9 cellular contexts compared by ENCODE assay signal in genomic region chr7:99326408-99326782, GRCh38. TPM values are rescaled to one million over a fixed set of nuclear protein-coding genes. Genes with fewer than 3 reads are reported as not detected.
DNase-seq lines count a peak whose midpoint lies in the region; ATAC-seq, FAIRE-seq and TF ChIP-seq lines count a peak whose summit lies in the region.
"Had no signal": no experiment of that assay in that cellular context is flagged by ENCODE, and none has a peak within 500 bp of the region (broad histone marks: within the 10 kb centered on the region; RNA-seq: fewer than 3 reads in every experiment).

No MANE protein-coding gene starts in this region.

- peaks cover 27 to 63% (median 36%) of the 10 kb centered on the region in 4 donors for H3K4me1 Mint-ChIP-seq in CD4-positive, CD25-positive, alpha-beta regulatory T cell
- peaks cover 11% of the 10 kb centered on the region for H3K4me1 Mint-ChIP-seq in neural progenitor cell

- H2AFZ ChIP-seq in neural progenitor cell (replicated peaks) = peak overlapping the region; percentile 88

- peaks cover 5% of the 10 kb centered on the region for H3K36me3 Mint-ChIP-seq in CD4-positive, CD25-positive, alpha-beta regulatory T cell
- no peaks in the 10 kb centered on the region for H3K36me3 Mint-ChIP-seq in neural progenitor cell

- no peak for ATAC-seq in CD4-positive, CD25-positive, alpha-beta regulatory T cell (ENCODE audit: low read depth in 2 of 2)
- ATAC-seq in HG03095 (IDR thresholded peaks at IDR 0.05; ENCODE audit: unreplicated experiment) = no peak

- peak overlapping the region; percentile 87 to 95 (median 88) for H3K27ac Mint-ChIP-seq in CD4-positive, CD25-positive, alpha-beta regulatory T cell
- peak overlapping the region; percentile 19 for H3K27ac Mint-ChIP-seq in neural progenitor cell

- peaks cover 14% of the 10 kb centered on the region for H4K20me1 ChIP-seq in neural progenitor cell (ENCODE audit: low read depth)

- 15% methylated on average over 10 of the region's 10 CpGs for WGBS in ectodermal cell, 2 experiments

- H3K79me2 ChIP-seq in neural progenitor cell (ENCODE audit: low read depth) = peaks cover 69% of the 10 kb centered on the region

- peak overlapping the region; percentile 97 for H3K9ac ChIP-seq in neural progenitor cell

- peak overlapping the region; percentile 86 to 97 (median 92) for H3K4me3 Mint-ChIP-seq in CD4-positive, CD25-positive, alpha-beta regulatory T cell
- H3K4me3 Mint-ChIP-seq in neural progenitor cell = peak overlapping the region; percentile 90

- H3K27me3 ChIP-seq in CD4-positive, CD25-positive, alpha-beta regulatory T cell (ENCODE audit: control insufficient read depth, insufficient read depth, low read length) = no peaks in the 10 kb centered on the region
- H3K27me3 ChIP-seq in MG63 = no peaks in the 10 kb centered on the region
- H3K27me3 ChIP-seq in ectodermal cell (ENCODE audit: control insufficient read depth, insufficient read depth, low read length, poor library complexity, severe bottlenecking) = no peaks in the 10 kb centered on the region
- no peaks in the 10 kb centered on the region for H3K27me3 ChIP-seq in neural progenitor cell

- H3F3A ChIP-seq in neural progenitor cell (ENCODE audit: low read depth) = peaks cover 4% of the 10 kb centered on the region

- no peak for DNase-seq in CD4-positive, CD25-positive, alpha-beta regulatory T cell
- DNase-seq in MG63 (no peak), neural progenitor cell (ENCODE audit: low spot score) (no peak), SIG-M5 treated with dmso at 0.1 percent for 504 hours (lab: John Stamatoyannopoulos, UW; ENCODE audit: unreplicated experiment) (no peak), D721Med (ENCODE audit: insufficient read length, low spot score) (no peak), NCI-H226 (no peak)

- FAIRE-seq in D721Med (lab: Jason Lieb, UNC) = no peak
- FAIRE-seq: frontal cortex had no signal

- H3K4me2 ChIP-seq in neural progenitor cell = peak overlapping the region; percentile 91

- no peak for TF ChIP-seq CTCF in neural progenitor cell (IDR thresholded peaks at IDR 0.05)
- no peak for TF ChIP-seq CTCF in D721Med (IDR thresholded peaks at IDR 0.05; ENCODE audit: insufficient read depth, missing control alignments)

- no peaks in the 10 kb centered on the region for H3K36me3 ChIP-seq in CD4-positive, CD25-positive, alpha-beta regulatory T cell (ENCODE audit: control insufficient read depth, insufficient read depth, low read length)
- H3K36me3 ChIP-seq in MG63 (peaks cover 6% of the 10 kb centered on the region), ectodermal cell (ENCODE audit: control insufficient read depth, insufficient read depth, low read length) (no peaks in the 10 kb centered on the region), neural progenitor cell (no peaks in the 10 kb centered on the region)

- H3K4me3 ChIP-seq in CD4-positive, CD25-positive, alpha-beta regulatory T cell (ENCODE audit: low read depth, low read length) = peak overlapping the region; percentile 87
- H3K4me3 ChIP-seq in MG63 (peak overlapping the region; percentile 85), ectodermal cell (ENCODE audit: insufficient read depth, low read depth, low read length) (peak overlapping the region; percentile 93), neural progenitor cell (peak overlapping the region; percentile 98)

- H3K9me3 ChIP-seq in CD4-positive, CD25-positive, alpha-beta regulatory T cell (ENCODE audit: control insufficient read depth in 2 of 2, low read length in 2 of 2) = no peaks in the 10 kb centered on the region
- no peaks in the 10 kb centered on the region for H3K9me3 ChIP-seq in MG63
- no peaks in the 10 kb centered on the region for H3K9me3 ChIP-seq in ectodermal cell (ENCODE audit: control insufficient read depth, low read length)
- H3K9me3 ChIP-seq in neural progenitor cell (ENCODE audit: low read depth) = no peaks in the 10 kb centered on the region

- H3K4me1 ChIP-seq in CD4-positive, CD25-positive, alpha-beta regulatory T cell (ENCODE audit: control insufficient read depth, insufficient read depth, low read length, poor library complexity, severe bottlenecking) = peaks cover 46% of the 10 kb centered on the region
- H3K4me1 ChIP-seq in ectodermal cell (ENCODE audit: control insufficient read depth, insufficient read depth, low read length) (no peaks in the 10 kb centered on the region), neural progenitor cell (peaks cover 6% of the 10 kb centered on the region)

- peak overlapping the region; percentile 83 for H3K27ac ChIP-seq in CD4-positive, CD25-positive, alpha-beta regulatory T cell (ENCODE audit: insufficient read depth, low read length, poor library complexity, severe bottlenecking)
- H3K27ac ChIP-seq in ectodermal cell (ENCODE audit: insufficient read depth, low read depth, low read length, poor library complexity, severe bottlenecking) (peak overlapping the region; percentile 30), neural progenitor cell (no peak overlapping the region)

- no peaks in the 10 kb centered on the region for H3K9me3 Mint-ChIP-seq in CD4-positive, CD25-positive, alpha-beta regulatory T cell
- no peaks in the 10 kb centered on the region for H3K9me3 Mint-ChIP-seq in neural progenitor cell

- H3K27me3 Mint-ChIP-seq in CD4-positive, CD25-positive, alpha-beta regulatory T cell = no peaks in the 10 kb centered on the region
- H3K27me3 Mint-ChIP-seq in neural progenitor cell (ENCODE audit: insufficient read depth, low read depth) = peaks cover 4% of the 10 kb centered on the region

RNA-seq across cellular contexts. Expression of gene ARPC1A, which starts 0.7 kb away (rescaled TPM):
- 42.5 TPM for total RNA-seq in CD4-positive, CD25-positive, alpha-beta regulatory T cell
- 10 to 100 TPM; 70.2 to 79.0 (median 75.9) TPM for polyA plus RNA-seq in CD4-positive, CD25-positive, alpha-beta regulatory T cell
- 75.8 and 89.8 TPM in 2 replicates for total RNA-seq in MG63 (2014; rRNA removed; shearing (Covaris generic); ENCODE audit: low replicate concordance)
- 162 TPM for polyA plus RNA-seq in ectodermal cell (2013, experiment 1 of 4)
- 173 TPM for polyA plus RNA-seq in ectodermal cell (2013, experiment 2 of 4)
- polyA plus RNA-seq in ectodermal cell (2013, experiment 3 of 4) = 146 TPM
- polyA plus RNA-seq in ectodermal cell (2013, experiment 4 of 4) = 161 TPM
- 143 and 154 TPM in 2 replicates for total RNA-seq in neural progenitor cell (ENCODE audit: low replicate concordance)

RNA-seq across cellular contexts. Expression of gene ARPC1B, which starts 48.1 kb away (rescaled TPM):
- total RNA-seq in CD4-positive, CD25-positive, alpha-beta regulatory T cell = 205 TPM
- 100 to 1,000 TPM; 602 to 898 (median 659) TPM for polyA plus RNA-seq in CD4-positive, CD25-positive, alpha-beta regulatory T cell
- 164 and 230 TPM in 2 replicates for total RNA-seq in MG63 (2014; rRNA removed; shearing (Covaris generic); ENCODE audit: low replicate concordance)
- 67.8 TPM for polyA plus RNA-seq in ectodermal cell (2013, experiment 1 of 4)
- polyA plus RNA-seq in ectodermal cell (2013, experiment 2 of 4) = 63.1 TPM
- polyA plus RNA-seq in ectodermal cell (2013, experiment 3 of 4) = 44.8 TPM
- 43.7 TPM for polyA plus RNA-seq in ectodermal cell (2013, experiment 4 of 4)
- total RNA-seq in neural progenitor cell (ENCODE audit: low replicate concordance) = 23.6 and 50.5 TPM in 2 replicates

RNA-seq across cellular contexts. Expression of gene MYH16, which starts 53.8 kb away (rescaled TPM):
- total RNA-seq in CD4-positive, CD25-positive, alpha-beta regulatory T cell = not detected
- polyA plus RNA-seq in CD4-positive, CD25-positive, alpha-beta regulatory T cell = not detected
- not detected in 2 replicates for total RNA-seq in MG63 (2014; rRNA removed; shearing (Covaris generic); ENCODE audit: low replicate concordance)
- polyA plus RNA-seq in ectodermal cell (2013, experiment 1 of 4) = not detected
- not detected for polyA plus RNA-seq in ectodermal cell (2013, experiment 2 of 4)
- not detected for polyA plus RNA-seq in ectodermal cell (2013, experiment 3 of 4)
- polyA plus RNA-seq in ectodermal cell (2013, experiment 4 of 4) = not detected
- total RNA-seq in neural progenitor cell (ENCODE audit: low replicate concordance) = not detected in 2 replicates
- total RNA-seq: frontal cortex had no signal
